Comparison of ENCODE assay signal across 31 cellular contexts in genomic region chr10:46042527-46042926, GRCh38. TPM values are rescaled to one million over a fixed set of nuclear protein-coding genes. Genes with fewer than 3 reads are reported as not detected.
A peak's percentile ranks its signal among the peaks of the same experiment; 100 is the strongest.
DNase-seq lines count a peak whose midpoint lies in the region; ATAC-seq, FAIRE-seq and TF ChIP-seq lines count a peak whose summit lies in the region.
"Had no signal": no experiment of that assay in that cellular context is flagged by ENCODE, and none has a peak within 500 bp of the region (broad histone marks: within the 10 kb centered on the region; RNA-seq: fewer than 3 reads in every experiment).

No MANE protein-coding gene starts in this region.

- H3K36me3 Mint-ChIP-seq in GM23338 (ENCODE audit: low read depth): no peaks in the 10 kb centered on the region
- H3K36me3 Mint-ChIP-seq: CD4-positive, CD25-positive, alpha-beta regulatory T cell had no signal

- no peaks in the 10 kb centered on the region for H3K27me3 Mint-ChIP-seq in GM23338 (ENCODE audit: insufficient read depth, low read depth, poor library complexity)

- H3K9me3 ChIP-seq in keratinocyte (ENCODE audit: control insufficient read depth, low read depth, low read length): no peaks in the 10 kb centered on the region
- H3K9me3 ChIP-seq: BLaER1, MG63, SJCRH30 had no signal

- H3K4me3 Mint-ChIP-seq in GM23338: no peak overlapping the region
- H3K4me3 Mint-ChIP-seq: CD4-positive, CD25-positive, alpha-beta regulatory T cell had no signal

- H3K27me3 ChIP-seq in GM23338 (ENCODE audit: insufficient read depth): no peaks in the 10 kb centered on the region
- no peaks in the 10 kb centered on the region for H3K27me3 ChIP-seq in bronchial epithelial cell (ENCODE audit: control insufficient read depth, insufficient read depth, low read length)
- H3K27me3 ChIP-seq in keratinocyte (ENCODE audit: control insufficient read depth, extremely low read depth, insufficient read depth, low read length): no peaks in the 10 kb centered on the region
- H3K27me3 ChIP-seq: BLaER1, MG63, SJCRH30 had no signal

- H3K27ac ChIP-seq in GM23338 (ENCODE audit: low read depth): no peak overlapping the region
- no peak overlapping the region for H3K27ac ChIP-seq in keratinocyte (ENCODE audit: control insufficient read depth, insufficient read depth, low read length)
- H3K27ac ChIP-seq: BLaER1, SJCRH30 had no signal

- H3K9me1 ChIP-seq in keratinocyte (ENCODE audit: control insufficient read depth, extremely low read depth, insufficient read depth, low read length): no peaks in the 10 kb centered on the region

- H3K36me3 ChIP-seq in GM23338 (ENCODE audit: insufficient read depth) (no peaks in the 10 kb centered on the region), bronchial epithelial cell (ENCODE audit: control insufficient read depth, insufficient read depth, low read length) (no peaks in the 10 kb centered on the region), keratinocyte (ENCODE audit: control insufficient read depth in 2 of 2, extremely low read depth in 1 of 2, insufficient read depth in 2 of 2, low read length in 2 of 2) (no peaks in the 10 kb centered on the region)
- H3K36me3 ChIP-seq: BLaER1, MG63, SJCRH30 had no signal

- H3K4me1 ChIP-seq in GM23338 (ENCODE audit: insufficient read depth): no peaks in the 10 kb centered on the region
- peaks cover 9% of the 10 kb centered on the region for H3K4me1 ChIP-seq in keratinocyte (ENCODE audit: control insufficient read depth, extremely low read depth, insufficient read depth, low read length)
- H3K4me1 ChIP-seq: BLaER1, SJCRH30 had no signal

- no peak for TF ChIP-seq CTCF in GM23338 (conservative IDR thresholded peaks at IDR 0.05; ENCODE audit: low read depth in 2 of 2)
- no peak for TF ChIP-seq CTCF in bronchial epithelial cell (IDR thresholded peaks at IDR 0.05; ENCODE audit: insufficient read depth, low read length, severe bottlenecking)
- no peak for TF ChIP-seq CTCF in keratinocyte (optimal IDR thresholded peaks at IDR 0.05 in 1 of 3, IDR thresholded peaks at IDR 0.05 in 1 of 3, conservative IDR thresholded peaks at IDR 0.05 in 1 of 3; ENCODE audit: extremely low read depth in 1 of 3, insufficient read depth in 2 of 3, low read length in 3 of 3)

- H3K79me2 ChIP-seq in GM23338 (replicated peaks; ENCODE audit: insufficient read depth) (no peaks in the 10 kb centered on the region), keratinocyte (ENCODE audit: control insufficient read depth, insufficient read depth, low read length) (no peaks in the 10 kb centered on the region)

- H3K9me3 Mint-ChIP-seq in GM23338: no peaks in the 10 kb centered on the region

- DNase-seq in GM23338 (ENCODE audit: low spot score): no peak
- peak; percentile 39 for DNase-seq in NCI-H2171 (lab: John Stamatoyannopoulos, UW)
- DNase-seq in bronchial epithelial cell (ENCODE audit: low read depth): peak; percentile 88
- no peak for DNase-seq in keratinocyte (ENCODE audit: low read depth, low spot score)
- DNase-seq in mesenteric fat pad (ENCODE audit: low spot score): no peak
- DNase-seq in NCI-H510A (lab: John Stamatoyannopoulos, UW): no peak
- DNase-seq: CD4-positive, CD25-positive, alpha-beta regulatory T cell; DMS79; EL; GF-D8; KBM-7; MG63; NCI-H1105 treated with DMSO at 0.1 percent for 48 hours; NCI-H146; NCI-H2029; NCI-H2227 treated with DMSO at 0.1 percent for 48 hours; NCI-H510A treated with DMSO at 0.1 percent for 48 hours; SJCRH30 had no signal

- peaks cover 7% of the 10 kb centered on the region for H3K4me1 Mint-ChIP-seq in GM23338
- H3K4me1 Mint-ChIP-seq: CD4-positive, CD25-positive, alpha-beta regulatory T cell had no signal

- no peak overlapping the region for H3K27ac Mint-ChIP-seq in GM23338
- H3K27ac Mint-ChIP-seq: CD4-positive, CD25-positive, alpha-beta regulatory T cell had no signal

- no peaks in the 10 kb centered on the region for H3K9me2 ChIP-seq in GM23338 (ENCODE audit: insufficient read depth)

- H4K20me1 ChIP-seq in GM23338 (replicated peaks; ENCODE audit: insufficient read depth): no peaks in the 10 kb centered on the region
- no peaks in the 10 kb centered on the region for H4K20me1 ChIP-seq in keratinocyte (ENCODE audit: control insufficient read depth, extremely low read depth, insufficient read depth, low read length)
- H4K20me1 ChIP-seq: BLaER1 had no signal

- H3K4me3 ChIP-seq in GM23338 (no peak overlapping the region), bronchial epithelial cell (ENCODE audit: low read depth, low read length) (no peak overlapping the region), keratinocyte (ENCODE audit: control insufficient read depth in 2 of 3, extremely low read depth in 1 of 3, insufficient read depth in 2 of 3, low read depth in 1 of 3, low read length in 3 of 3) (no peak overlapping the region)
- H3K4me3 ChIP-seq: BLaER1, MG63, SJCRH30 had no signal

- no peaks in the 10 kb centered on the region for H3F3A ChIP-seq in GM23338 (replicated peaks; ENCODE audit: low read depth)

- no peak overlapping the region for H3K4me2 ChIP-seq in GM23338
- peak overlapping the region; percentile 34 for H3K4me2 ChIP-seq in keratinocyte (ENCODE audit: control insufficient read depth, extremely low read depth, insufficient read depth, low read depth, low read length)
- H3K4me2 ChIP-seq: BLaER1 had no signal

- peak overlapping the region; percentile 96; the same call in 1 of the 2 replicates for H2AFZ ChIP-seq in GM23338
- H2AFZ ChIP-seq in keratinocyte (ENCODE audit: control insufficient read depth, low read length): peak overlapping the region; percentile 23

- no peak overlapping the region for H3K9ac ChIP-seq in keratinocyte (ENCODE audit: control insufficient read depth, extremely low read depth, insufficient read depth, low read length)
- H3K9ac ChIP-seq: BLaER1 had no signal

- ATAC-seq in GM23338 (no peak), HG03095 (IDR thresholded peaks at IDR 0.05; ENCODE audit: unreplicated experiment) (no peak)
- ATAC-seq: HepG2, Right ventricle myocardium inferior, SK-N-SH treated with all-trans-retinoic acid at 6 μM for 48 hours had no signal

- FAIRE-seq in bronchial epithelial cell (lab: Jason Lieb, UNC): no peak
- FAIRE-seq in keratinocyte (lab: Jason Lieb, UNC): no peak
- FAIRE-seq: A204.1, D721Med, GM12891, H54, HepG2, RCC 7860 had no signal

- dilution Hi-C loops in keratinocyte (cut with MboI; ENCODE audit: extremely low pct_ligation_motif_present, low sequenced_read_pairs): no loop called here

TF ChIP-seq in GM23338, 12 proteins besides CTCF, POLR2A, EP300 and RAD21 (continues in another document):
- TF ChIP-seq EZH2 (IDR thresholded peaks at IDR 0.05; ENCODE audit: low read depth, unreplicated experiment) (no peak), ETS1 (IDR thresholded peaks at IDR 0.05) (no peak), JUNB (IDR thresholded peaks at IDR 0.05; ENCODE audit: unreplicated experiment) (no peak), NANOG (IDR thresholded peaks at IDR 0.05; ENCODE audit: borderline replicate concordance) (no peak)

RNA-seq across cellular contexts. Expression of gene MSMB, which starts 3.5 kb away (rescaled TPM):
- total RNA-seq in GM23338 (2014; rRNA removed; shearing (Covaris generic)): not detected in 2 replicates
- not detected in 2 replicates for polyA plus RNA-seq in GM23338 (2016; fragmentation: Nextera tagmentation; extraction: Ambion mirVana)
- total RNA-seq in bronchial epithelial cell: 1.1 and 16.4 TPM in 2 replicates
- not detected in 3 replicates for polyA plus RNA-seq in keratinocyte
- not detected for polyA plus RNA-seq in keratinocyte (2011; ENCODE audit: low read depth)
- not detected in 2 replicates for polyA plus RNA-seq in keratinocyte (2011; cell fraction: cytosol; rRNA removed)
- not detected in 2 replicates for polyA plus RNA-seq in keratinocyte (2011; cell fraction: nucleus; rRNA removed)
- not detected in 2 replicates for polyA plus RNA-seq in keratinocyte (2012; ENCODE audit: low replicate concordance)
- polyA minus RNA-seq in keratinocyte: not detected in 3 replicates
- polyA minus RNA-seq in keratinocyte (2011; cell fraction: cytosol; rRNA and poly(A)+ RNA removed): not detected
- not detected in 2 replicates for polyA minus RNA-seq in keratinocyte (2011; cell fraction: nucleus; rRNA and poly(A)+ RNA removed)
- not detected for total RNA-seq in mesenteric fat pad
- total RNA-seq: CD4-positive, CD25-positive, alpha-beta regulatory T cell; HepG2; HT1080; LHCN-M2; Right ventricle myocardium inferior; SJCRH30 had no signal
- polyA plus RNA-seq: AG04450; CD4-positive, CD25-positive, alpha-beta regulatory T cell had no signal

RNA-seq across cellular contexts. Expression of gene NCOA4, which starts 12.1 kb away (rescaled TPM):
- total RNA-seq in GM23338 (2014; rRNA removed; shearing (Covaris generic)): 76.9 and 79.8 TPM in 2 replicates
- polyA plus RNA-seq in GM23338 (2016; fragmentation: Nextera tagmentation; extraction: Ambion mirVana) (24.0 and 24.9 TPM in 2 replicates), keratinocyte (134 to 179 TPM (median 165 TPM) in 3 replicates)
- total RNA-seq in bronchial epithelial cell (150 and 169 TPM in 2 replicates), mesenteric fat pad (138 TPM)
- 44.5 TPM for polyA plus RNA-seq in keratinocyte (2011; ENCODE audit: low read depth)
- 92.9 and 182 TPM in 2 replicates for polyA plus RNA-seq in keratinocyte (2011; cell fraction: cytosol; rRNA removed)
- polyA plus RNA-seq in keratinocyte (2011; cell fraction: nucleus; rRNA removed): 99.9 and 129 TPM in 2 replicates
- polyA plus RNA-seq in keratinocyte (2012; ENCODE audit: low replicate concordance): 75.6 and 93.8 TPM in 2 replicates
- 140 to 198 TPM (median 191 TPM) in 3 replicates for polyA minus RNA-seq in keratinocyte
- polyA minus RNA-seq in keratinocyte (2011; cell fraction: cytosol; rRNA and poly(A)+ RNA removed): 126 TPM
- polyA minus RNA-seq in keratinocyte (2011; cell fraction: nucleus; rRNA and poly(A)+ RNA removed): 77.2 and 126 TPM in 2 replicates

Comparison
In these comparisons a context has a peak if more than half of its experiments do, and no peak if none do; other contexts are left out.
1. DNase-seq: peak in NCI-H2171 (single experiment) and bronchial epithelial cell (single experiment); none in GM23338 (single experiment), keratinocyte (single experiment), mesenteric fat pad (single experiment) and NCI-H510A (single experiment).